Comparison of ENCODE assay signal across 36 cellular contexts in the genomic region with DNA sequence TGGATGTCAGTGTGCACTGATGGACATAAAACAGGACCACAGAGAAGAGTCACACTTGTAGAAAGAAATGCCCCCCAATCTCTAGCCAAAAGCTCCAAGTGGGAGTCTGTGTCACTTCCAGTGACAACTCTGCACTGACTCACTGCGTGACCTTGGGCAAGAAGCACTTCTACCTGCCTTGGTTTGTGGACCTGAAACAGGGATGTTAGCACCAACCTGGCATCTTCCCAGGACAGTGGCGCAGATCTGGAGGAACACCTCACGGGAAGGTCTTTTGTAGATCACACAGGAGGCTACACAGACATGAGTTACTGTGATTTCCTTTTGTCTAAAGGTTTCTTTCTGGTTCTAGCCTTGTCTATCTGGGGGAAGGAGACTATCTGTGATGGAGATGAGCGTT.
"Had no signal": no experiment of that assay in that cellular context is flagged by ENCODE, and none has a peak within 500 bp of the region (broad histone marks: within the 10 kb centered on the region; RNA-seq: fewer than 3 reads in every experiment).

No MANE protein-coding gene starts in this region.

- H3K4me3 ChIP-seq: adrenal gland, body of pancreas, breast epithelium, cardiac muscle cell, colonic mucosa had no signal

- DNase-seq: activated B cell treated with CpG ODN at 0.5 μM for 24 hours; activated CD4-positive, alpha-beta memory T cell treated with anti-CD3 and anti-CD28 coated beads for 36 hours; activated CD4-positive, alpha-beta T cell treated with anti-CD3 and anti-CD28 coated beads for 36 hours; activated CD4-positive, alpha-beta T cell treated with anti-CD3 and anti-CD28 coated beads, Interleukin-2, amount 10 ng/mL, durations not matched to agents 24 days and 14 days; activated CD8-positive, alpha-beta memory T cell treated with anti-CD3 and anti-CD28 coated beads, Interleukin-2, amount 10 ng/mL, durations not matched to agents 7 days and 5 days; activated CD8-positive, alpha-beta memory T cell treated with anti-CD3 and anti-CD28 coated beads, Interleukin-2, amount 50 U/mL, for 4 hours; activated CD8-positive, alpha-beta T cell treated with anti-CD3 and anti-CD28 coated beads, Interleukin-2, amount 10 ng/mL, durations not matched to agents 7 days and 5 days; activated effector memory CD4-positive, alpha-beta T cell treated with anti-CD3 and anti-CD28 coated beads, Interleukin-2, amount 50 U/mL, for 16 hours; activated naive CD4-positive, alpha-beta T cell treated with anti-CD3 and anti-CD28 coated beads for 36 hours; activated naive CD8-positive, alpha-beta T cell treated with anti-CD3 and anti-CD28 coated beads for 36 hours; activated naive CD8-positive, alpha-beta T cell treated with anti-CD3 and anti-CD28 coated beads, Interleukin-2, amount 50 U/mL, for 24 hours; activated T-cell treated with anti-CD3 and anti-CD28 coated beads, Interleukin-2, amount 50 U/mL, for 1 hour; activated T-cell treated with anti-CD3 and anti-CD28 coated beads, Interleukin-2, amount 50 U/mL, for 48 hours; adrenal gland; amygdala; body of pancreas; central memory CD4-positive, alpha-beta T cell; cerebellar nuclear complex; colonic mucosa; effector CD8-positive, alpha-beta T cell; foreskin fibroblast; T-helper 1 cell; T-helper 17 cell; T1000; WERI-Rb-1 had no signal

- H3K27ac Mint-ChIP-seq: activated B cell treated with CpG ODN at 0.5 μM for 24 hours; activated CD4-positive, alpha-beta memory T cell treated with anti-CD3 and anti-CD28 coated beads for 36 hours; activated CD4-positive, alpha-beta T cell treated with anti-CD3 and anti-CD28 coated beads for 36 hours; activated CD4-positive, alpha-beta T cell treated with anti-CD3 and anti-CD28 coated beads, Interleukin-2, amount 10 ng/mL, durations not matched to agents 24 days and 14 days; activated CD8-positive, alpha-beta memory T cell treated with anti-CD3 and anti-CD28 coated beads, Interleukin-2, amount 10 ng/mL, durations not matched to agents 7 days and 5 days; activated CD8-positive, alpha-beta T cell treated with anti-CD3 and anti-CD28 coated beads, Interleukin-2, amount 10 ng/mL, durations not matched to agents 7 days and 5 days; activated naive CD4-positive, alpha-beta T cell treated with anti-CD3 and anti-CD28 coated beads for 36 hours; activated naive CD4-positive, alpha-beta T cell treated with anti-CD3 and anti-CD28 coated beads, Interleukin-2, amount 50 U/mL, for 24 hours; activated naive CD8-positive, alpha-beta T cell treated with anti-CD3 and anti-CD28 coated beads for 36 hours; activated naive CD8-positive, alpha-beta T cell treated with anti-CD3 and anti-CD28 coated beads, Interleukin-2, amount 50 U/mL, for 24 hours; activated T-helper 1 cell treated with anti-CD3 and anti-CD28 coated beads, Interleukin-12 subunit alpha, Interleukin-12 subunit beta, Interleukin-2, Interleukin-4 antibody, amounts not matched to agents 30 ng/mL and 10 ng/mL and 1 ng/mL, durations not matched to agents 14 hours and 24 hours and 36 hours; activated T-helper 2 cell treated with anti-CD3 and anti-CD28 coated beads, Interferon-gamma antibody, Interleukin-2, Interleukin-4, amounts not matched to agents 10 μg/mL and 5 μg/mL and 100 μg/mL, durations not matched to agents 14 hours and 24 hours and 36 hours; T-helper 17 cell; T-helper 2 cell treated with Interferon-gamma antibody and Interleukin-4, amounts not matched to agents 5 μg/mL and 100 μg/mL, for 36 hours had no signal

- H3K36me3 ChIP-seq: adrenal gland, breast epithelium, cardiac muscle cell, colonic mucosa, WERI-Rb-1 had no signal

- H3K9me3 Mint-ChIP-seq: activated B cell treated with CpG ODN at 0.5 μM for 24 hours; activated CD4-positive, alpha-beta memory T cell treated with anti-CD3 and anti-CD28 coated beads for 36 hours; activated CD4-positive, alpha-beta T cell treated with anti-CD3 and anti-CD28 coated beads, Interleukin-2, amount 10 ng/mL, durations not matched to agents 24 days and 14 days; activated naive CD4-positive, alpha-beta T cell treated with anti-CD3 and anti-CD28 coated beads for 36 hours; activated naive CD4-positive, alpha-beta T cell treated with anti-CD3 and anti-CD28 coated beads, Interleukin-2, amount 50 U/mL, for 24 hours; activated naive CD8-positive, alpha-beta T cell treated with anti-CD3 and anti-CD28 coated beads for 36 hours; activated naive CD8-positive, alpha-beta T cell treated with anti-CD3 and anti-CD28 coated beads, Interleukin-2, amount 50 U/mL, for 24 hours; activated T-helper 1 cell treated with anti-CD3 and anti-CD28 coated beads, Interleukin-12 subunit alpha, Interleukin-12 subunit beta, Interleukin-2, Interleukin-4 antibody, amounts not matched to agents 30 ng/mL and 10 ng/mL and 1 ng/mL, durations not matched to agents 14 hours and 24 hours and 36 hours; activated T-helper 2 cell treated with anti-CD3 and anti-CD28 coated beads, Interferon-gamma antibody, Interleukin-2, Interleukin-4, amounts not matched to agents 10 μg/mL and 5 μg/mL and 100 μg/mL, durations not matched to agents 14 hours and 24 hours and 36 hours; T-helper 2 cell treated with Interferon-gamma antibody and Interleukin-4, amounts not matched to agents 5 μg/mL and 100 μg/mL, for 36 hours had no signal

- ATAC-seq: activated CD4-positive, alpha-beta T cell treated with anti-CD3 and anti-CD28 coated beads for 36 hours; activated CD4-positive, CD25-positive, alpha-beta regulatory T cell treated with anti-CD3 and anti-CD28 coated beads, Interleukin-2, amount 50 U/mL, for 24 hours; activated CD8-positive, alpha-beta memory T cell treated with anti-CD3 and anti-CD28 coated beads, Interleukin-2, amount 10 ng/mL, durations not matched to agents 7 days and 5 days; activated CD8-positive, alpha-beta T cell treated with anti-CD3 and anti-CD28 coated beads, Interleukin-2, amount 10 ng/mL, durations not matched to agents 7 days and 5 days; activated naive CD8-positive, alpha-beta T cell treated with anti-CD3 and anti-CD28 coated beads, Interleukin-2, amount 50 U/mL, for 24 hours; body of pancreas; T-helper 17 cell had no signal

- FAIRE-seq: endometrium, endothelial cell of umbilical vein, frontal cortex had no signal

- H3K27ac ChIP-seq: adrenal gland, body of pancreas, breast epithelium, cardiac muscle cell, colonic mucosa, epithelial cell of prostate, WERI-Rb-1 had no signal

- H3K36me3 Mint-ChIP-seq: activated CD4-positive, alpha-beta memory T cell treated with anti-CD3 and anti-CD28 coated beads for 36 hours; activated CD8-positive, alpha-beta memory T cell treated with anti-CD3 and anti-CD28 coated beads, Interleukin-2, amount 10 ng/mL, durations not matched to agents 7 days and 5 days; activated naive CD4-positive, alpha-beta T cell treated with anti-CD3 and anti-CD28 coated beads, Interleukin-2, amount 50 U/mL, for 24 hours; activated naive CD8-positive, alpha-beta T cell treated with anti-CD3 and anti-CD28 coated beads for 36 hours had no signal

- H3K4me3 Mint-ChIP-seq: activated B cell treated with CpG ODN at 0.5 μM for 24 hours; activated CD4-positive, alpha-beta memory T cell treated with anti-CD3 and anti-CD28 coated beads for 36 hours; activated CD4-positive, alpha-beta T cell treated with anti-CD3 and anti-CD28 coated beads for 36 hours; activated CD4-positive, alpha-beta T cell treated with anti-CD3 and anti-CD28 coated beads, Interleukin-2, amount 10 ng/mL, durations not matched to agents 24 days and 14 days; activated CD8-positive, alpha-beta memory T cell treated with anti-CD3 and anti-CD28 coated beads, Interleukin-2, amount 10 ng/mL, durations not matched to agents 7 days and 5 days; activated CD8-positive, alpha-beta T cell treated with anti-CD3 and anti-CD28 coated beads, Interleukin-2, amount 10 ng/mL, durations not matched to agents 7 days and 5 days; activated naive CD4-positive, alpha-beta T cell treated with anti-CD3 and anti-CD28 coated beads for 36 hours; activated naive CD4-positive, alpha-beta T cell treated with anti-CD3 and anti-CD28 coated beads, Interleukin-2, amount 50 U/mL, for 24 hours; activated naive CD8-positive, alpha-beta T cell treated with anti-CD3 and anti-CD28 coated beads for 36 hours; activated naive CD8-positive, alpha-beta T cell treated with anti-CD3 and anti-CD28 coated beads, Interleukin-2, amount 50 U/mL, for 24 hours; activated T-helper 1 cell treated with anti-CD3 and anti-CD28 coated beads, Interleukin-12 subunit alpha, Interleukin-12 subunit beta, Interleukin-2, Interleukin-4 antibody, amounts not matched to agents 30 ng/mL and 10 ng/mL and 1 ng/mL, durations not matched to agents 14 hours and 24 hours and 36 hours; T-helper 17 cell; T-helper 2 cell treated with Interferon-gamma antibody and Interleukin-4, amounts not matched to agents 5 μg/mL and 100 μg/mL, for 36 hours had no signal

- H3K9me3 ChIP-seq: adrenal gland, body of pancreas, breast epithelium, colonic mucosa had no signal

- H3K4me1 ChIP-seq: adrenal gland, breast epithelium, colonic mucosa had no signal
